Comparison of ENCODE assay signal across 14 cellular contexts in genomic region chr11:1150769-1151365, GRCh38. TPM values are rescaled to one million over a fixed set of nuclear protein-coding genes. Genes with fewer than 3 reads are reported as not detected.
A peak's percentile ranks its signal among the peaks of the same experiment; 100 is the strongest.
DNase-seq lines count a peak whose midpoint lies in the region; ATAC-seq and TF ChIP-seq lines count a peak whose summit lies in the region.
"Had no signal": no experiment of that assay in that cellular context is flagged by ENCODE, and none has a peak within 500 bp of the region (broad histone marks: within the 10 kb centered on the region; RNA-seq: fewer than 3 reads in every experiment).

No MANE protein-coding gene starts in this region.

- H3K36me3 ChIP-seq in OCI-LY3 (replicated peaks; ENCODE audit: low read depth, low read length) = no peaks in the 10 kb centered on the region

- H3K27me3 ChIP-seq in OCI-LY3 (ENCODE audit: low read depth, low read length) = no peaks in the 10 kb centered on the region

- no peak overlapping the region for H3K9ac ChIP-seq in OCI-LY3 (ENCODE audit: low read length)

- peak overlapping the region; percentile 79; the same call in 1 of the 2 replicates for H3K4me2 ChIP-seq in OCI-LY3 (ENCODE audit: low read length)

- TF ChIP-seq CTCF in OCI-LY3 (IDR thresholded peaks at IDR 0.05; ENCODE audit: low read depth, low read length) (no peak), foreskin fibroblast (IDR thresholded peaks at IDR 0.05; ENCODE audit: low read depth, low read length) (no peak)

- intact Hi-C loops in sciatic nerve (cut with DNase I) = no loop called here

- no peaks in the 10 kb centered on the region for H3K79me2 ChIP-seq in OCI-LY3 (ENCODE audit: low read length)

- H3K9me3 ChIP-seq in OCI-LY3 (ENCODE audit: insufficient read depth, low read length) = no peaks in the 10 kb centered on the region

- H3K4me1 ChIP-seq in OCI-LY3 (ENCODE audit: low read length) = peaks cover 34% of the 10 kb centered on the region

- H2AFZ ChIP-seq in OCI-LY3 (ENCODE audit: low read depth, low read length) = no peak overlapping the region

- ATAC-seq in sciatic nerve = peak; percentile 70
- ATAC-seq: effector memory CD8-positive, alpha-beta T cell; HCT116 had no signal

- H4K20me1 ChIP-seq in OCI-LY3 (ENCODE audit: insufficient read depth, low read length) = no peaks in the 10 kb centered on the region

- DNase-seq in GM03348 (ENCODE audit: low spot score) = peak; percentile 58
- DNase-seq in foreskin fibroblast = peak; percentile 24 to 53
- DNase-seq in sciatic nerve (ENCODE audit: low spot score) = no peak
- DNase-seq in DMS53 treated with DMSO at 0.1 percent for 48 hours (lab: John Stamatoyannopoulos, UW; ENCODE audit: unreplicated experiment) = no peak
- no peak for DNase-seq in stimulated activated CD4-positive, alpha-beta T cell treated with anti-CD3 and anti-CD28 coated beads, Interleukin-15, amount 100 ng/mL, for 24 hours
- DNase-seq in activated CD4-positive, alpha-beta T cell treated with anti-CD3 and anti-CD28 coated beads for 48 hours = no peak
- DNase-seq in NCI-H1694 treated with DMSO at 0.1 percent for 48 hours (lab: John Stamatoyannopoulos, UW) = no peak
- DNase-seq: effector memory CD8-positive, alpha-beta T cell; GF-D8; immature natural killer cell; NCI-H146 had no signal

- H3K27ac ChIP-seq in OCI-LY3 (ENCODE audit: low read length) = no peak overlapping the region

- no peak overlapping the region for H3K4me3 ChIP-seq in OCI-LY3 (ENCODE audit: low read length)
- no peak overlapping the region for H3K4me3 ChIP-seq in foreskin fibroblast (ENCODE audit: low read depth in 1 of 2, low read length in 2 of 2)

RNA-seq across cellular contexts. Expression of gene MUC5AC, which starts 6.9 kb away (rescaled TPM):
- total RNA-seq in sciatic nerve = 0.27 TPM
- total RNA-seq: activated naive CD4-positive, alpha-beta T cell treated with anti-CD3 and anti-CD28 coated beads for 36 hours had no signal

Comparison
In these comparisons a context has a peak if more than half of its experiments do, and no peak if none do; other contexts are left out.
1. DNase-seq: peak in GM03348 (single experiment) and foreskin fibroblast (2 of 2); none in sciatic nerve (single experiment), DMS53 treated with DMSO at 0.1 percent for 48 hours (single experiment), stimulated activated CD4-positive, alpha-beta T cell treated with anti-CD3 and anti-CD28 coated beads, Interleukin-15, amount 100 ng/mL, for 24 hours (single experiment), activated CD4-positive, alpha-beta T cell treated with anti-CD3 and anti-CD28 coated beads for 48 hours (single experiment) and NCI-H1694 treated with DMSO at 0.1 percent for 48 hours (single experiment).